ENCODE assay signal across 18 cellular contexts in the genomic region with DNA sequence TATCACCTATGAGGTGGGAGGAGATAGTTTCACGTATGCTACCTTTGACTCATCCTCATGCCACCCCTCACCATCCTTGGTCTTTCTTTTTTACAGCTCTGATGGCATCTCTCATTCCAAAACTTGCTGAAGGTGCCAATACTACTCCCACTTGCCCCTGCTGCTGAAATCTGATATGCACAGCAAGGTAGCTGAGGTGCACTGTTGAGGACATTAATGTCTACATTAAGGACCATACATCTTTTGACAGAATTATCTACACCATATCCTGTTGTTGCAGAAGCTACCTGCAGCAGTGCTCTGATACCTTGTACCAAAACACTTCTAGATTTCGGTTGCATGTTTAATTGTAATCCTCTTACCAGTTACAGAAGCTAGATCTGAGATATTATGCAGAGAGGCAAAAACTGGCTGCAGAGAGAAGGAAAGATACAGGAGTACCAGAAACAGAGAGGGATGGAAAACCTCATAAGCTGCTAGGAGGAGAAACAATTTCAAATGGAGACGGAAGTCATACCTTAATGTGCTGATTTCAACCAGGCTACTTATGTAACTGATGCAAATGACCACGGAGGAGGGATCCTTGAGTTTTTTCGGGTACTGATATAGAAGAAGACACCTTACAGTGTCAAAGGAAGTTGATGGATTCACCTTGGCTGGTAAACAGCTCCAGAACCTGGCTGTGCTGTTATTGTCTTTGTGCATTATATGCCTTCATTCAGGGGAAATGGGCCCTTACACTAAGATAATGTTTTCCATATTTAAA. TPM values are rescaled to one million over a fixed set of nuclear protein-coding genes. Genes with fewer than 3 reads are reported as not detected.
DNase-seq lines count a peak whose midpoint lies in the region; ATAC-seq, FAIRE-seq and TF ChIP-seq lines count a peak whose summit lies in the region.
"Had no signal": no experiment of that assay in that cellular context is flagged by ENCODE, and none has a peak within 500 bp of the region (broad histone marks: within the 10 kb centered on the region; RNA-seq: fewer than 3 reads in every experiment).

No MANE protein-coding gene starts in this region.

- CTCF ChIA-PET in activated CD8-positive, alpha-beta T cell treated with anti-CD3 and anti-CD28 coated beads, Interleukin-2, amount 10 ng/mL, durations not matched to agents 7 days and 5 days (lab: Charles Lee), result interaction anchor here (1.1 to 7.2 kb wide), 14 partner anchors 9 to 99 kb away, joined by 3 to 169 read pairs (median 8); a partner anchor contains a TSS

- H3K4me1 Mint-ChIP-seq in CD4-positive, CD25-positive, alpha-beta regulatory T cell, result peaks cover 42 to 91% (median 71%) of the 10 kb centered on the region in 4 donors
- peaks cover 86% of the 10 kb centered on the region for H3K4me1 Mint-ChIP-seq in activated CD8-positive, alpha-beta T cell treated with anti-CD3 and anti-CD28 coated beads, Interleukin-2, amount 10 ng/mL, durations not matched to agents 7 days and 5 days (ENCODE audit: low read depth)

- TF ChIP-seq POLR2A in GM12892 (IDR thresholded peaks at IDR 0.05; ENCODE audit: low read depth, low read length), result no peak

- POLR2A ChIA-PET in activated CD8-positive, alpha-beta T cell treated with anti-CD3 and anti-CD28 coated beads, Interleukin-2, amount 10 ng/mL, durations not matched to agents 7 days and 5 days (lab: Charles Lee), result interaction anchor here (0.7 to 7.4 kb wide), 12 partner anchors 10 to 97 kb away, joined by 3 to 215 read pairs (median 4); a partner anchor contains a TSS

- peak; percentile 55 to 62 for ATAC-seq in CD4-positive, CD25-positive, alpha-beta regulatory T cell (ENCODE audit: low read depth in 2 of 2)
- ATAC-seq in activated CD8-positive, alpha-beta T cell treated with anti-CD3 and anti-CD28 coated beads, Interleukin-2, amount 10 ng/mL, durations not matched to agents 7 days and 5 days, result no peak
- ATAC-seq in mucosa of descending colon, result peak; percentile 17
- ATAC-seq in GM18517 (IDR thresholded peaks at IDR 0.05; ENCODE audit: unreplicated experiment), result no peak
- no peak for ATAC-seq in GM21737 (IDR thresholded peaks at IDR 0.05; ENCODE audit: unreplicated experiment)
- ATAC-seq: heart right ventricle had no signal

- TF ChIP-seq CTCF in mucosa of descending colon (IDR thresholded peaks at IDR 0.05), result no peak

- H3K27ac ChIP-seq in CD4-positive, CD25-positive, alpha-beta regulatory T cell (ENCODE audit: insufficient read depth, low read length, poor library complexity, severe bottlenecking), result peak overlapping the region; percentile 93
- H3K27ac ChIP-seq: SK-N-MC, WERI-Rb-1 had no signal

- intact Hi-C loops in mucosa of descending colon (cut with DNase I, micrococcal nuclease), result no loop called here

- peak; percentile 68 for FAIRE-seq in GM12892 (lab: Jason Lieb, UNC)
- FAIRE-seq: G401.6 had no signal

- H3K27me3 ChIP-seq in CD4-positive, CD25-positive, alpha-beta regulatory T cell (ENCODE audit: control insufficient read depth, insufficient read depth, low read length), result no peaks in the 10 kb centered on the region
- H3K27me3 ChIP-seq: heart right ventricle, stomach had no signal

- H3K4me3 Mint-ChIP-seq in CD4-positive, CD25-positive, alpha-beta regulatory T cell, result peak overlapping the region; percentile 65 to 89 (median 83)
- peak overlapping the region; percentile 87 for H3K4me3 Mint-ChIP-seq in activated CD8-positive, alpha-beta T cell treated with anti-CD3 and anti-CD28 coated beads, Interleukin-2, amount 10 ng/mL, durations not matched to agents 7 days and 5 days

- peaks cover 93% of the 10 kb centered on the region for H3K4me1 ChIP-seq in CD4-positive, CD25-positive, alpha-beta regulatory T cell (ENCODE audit: control insufficient read depth, insufficient read depth, low read length, poor library complexity, severe bottlenecking)
- no peaks in the 10 kb centered on the region for H3K4me1 ChIP-seq in mucosa of descending colon (ENCODE audit: low read depth)
- H3K4me1 ChIP-seq: stomach had no signal

- H3K27me3 Mint-ChIP-seq in CD4-positive, CD25-positive, alpha-beta regulatory T cell, result no peaks in the 10 kb centered on the region
- H3K27me3 Mint-ChIP-seq in activated CD8-positive, alpha-beta T cell treated with anti-CD3 and anti-CD28 coated beads, Interleukin-2, amount 10 ng/mL, durations not matched to agents 7 days and 5 days (ENCODE audit: low read depth), result no peaks in the 10 kb centered on the region
- H3K27me3 Mint-ChIP-seq: progenitor cell of endocrine pancreas had no signal

- H3K9me3 ChIP-seq in CD4-positive, CD25-positive, alpha-beta regulatory T cell (ENCODE audit: control insufficient read depth in 2 of 2, low read length in 2 of 2), result no peaks in the 10 kb centered on the region
- no peaks in the 10 kb centered on the region for H3K9me3 ChIP-seq in mucosa of descending colon
- H3K9me3 ChIP-seq: heart right ventricle, stomach had no signal

- peak in 2 of 3 donors; percentile 65 to 77 for DNase-seq in CD4-positive, CD25-positive, alpha-beta regulatory T cell
- no peak for DNase-seq in GM12892 (ENCODE audit: insufficient read length)
- DNase-seq in activated CD8-positive, alpha-beta T cell treated with anti-CD3 and anti-CD28 coated beads, Interleukin-2, amount 10 ng/mL, durations not matched to agents 7 days and 5 days, result no peak
- DNase-seq in mucosa of descending colon, result no peak
- no peak for DNase-seq in NCI-H187 (lab: John Stamatoyannopoulos, UW)
- DNase-seq in NCI-H1092 (lab: John Stamatoyannopoulos, UW), result no peak
- DNase-seq: erythroblast, H7, heart right ventricle, NCI-H2171, stomach, WERI-Rb-1 had no signal

- H3K4me3 ChIP-seq in CD4-positive, CD25-positive, alpha-beta regulatory T cell (ENCODE audit: low read depth, low read length), result peak overlapping the region; percentile 74
- H3K4me3 ChIP-seq in mucosa of descending colon, result no peak overlapping the region
- H3K4me3 ChIP-seq: SK-N-MC, stomach had no signal

- no peaks in the 10 kb centered on the region for H3K36me3 ChIP-seq in CD4-positive, CD25-positive, alpha-beta regulatory T cell (ENCODE audit: control insufficient read depth, insufficient read depth, low read length)
- H3K36me3 ChIP-seq in mucosa of descending colon (ENCODE audit: low read depth), result no peaks in the 10 kb centered on the region
- H3K36me3 ChIP-seq: heart right ventricle, stomach, WERI-Rb-1 had no signal

- H3K9me3 Mint-ChIP-seq in CD4-positive, CD25-positive, alpha-beta regulatory T cell, result no peaks in the 10 kb centered on the region
- H3K9me3 Mint-ChIP-seq in activated CD8-positive, alpha-beta T cell treated with anti-CD3 and anti-CD28 coated beads, Interleukin-2, amount 10 ng/mL, durations not matched to agents 7 days and 5 days (ENCODE audit: insufficient read depth), result no peaks in the 10 kb centered on the region

- peak overlapping the region; percentile 86 to 98 (median 94) for H3K27ac Mint-ChIP-seq in CD4-positive, CD25-positive, alpha-beta regulatory T cell
- peak overlapping the region; percentile 99 for H3K27ac Mint-ChIP-seq in activated CD8-positive, alpha-beta T cell treated with anti-CD3 and anti-CD28 coated beads, Interleukin-2, amount 10 ng/mL, durations not matched to agents 7 days and 5 days
- H3K27ac Mint-ChIP-seq: progenitor cell of endocrine pancreas had no signal

- no peaks in the 10 kb centered on the region for H3K36me3 Mint-ChIP-seq in CD4-positive, CD25-positive, alpha-beta regulatory T cell
- H3K36me3 Mint-ChIP-seq in activated CD8-positive, alpha-beta T cell treated with anti-CD3 and anti-CD28 coated beads, Interleukin-2, amount 10 ng/mL, durations not matched to agents 7 days and 5 days (ENCODE audit: low read depth), result peaks cover 7% of the 10 kb centered on the region

RNA-seq across cellular contexts. Expression of a gene that starts 19.3 kb away (rescaled TPM):
- 946 TPM for total RNA-seq in CD4-positive, CD25-positive, alpha-beta regulatory T cell
- 1,000 to 10,000 TPM; 1,055 to 1,099 (median 1,073) TPM for polyA plus RNA-seq in CD4-positive, CD25-positive, alpha-beta regulatory T cell
- polyA plus RNA-seq in GM12892 (2012; ENCODE audit: missing spikeins), result 102 TPM
- total RNA-seq in activated CD8-positive, alpha-beta T cell treated with anti-CD3 and anti-CD28 coated beads, Interleukin-2, amount 10 ng/mL, durations not matched to agents 7 days and 5 days, result 100 to 1,000 TPM; 604 to 619 TPM
- total RNA-seq in mucosa of descending colon, result 10 to 100 TPM; 17.9 to 29.4 (median 18.0) TPM
- total RNA-seq: chondrocyte, H7, progenitor cell of endocrine pancreas had no signal

Comparison
In these comparisons a context has a peak if more than half of its experiments do, and no peak if none do; other contexts are left out.
1. ATAC-seq: peak in CD4-positive, CD25-positive, alpha-beta regulatory T cell (2 of 2) and mucosa of descending colon (single experiment); none in activated CD8-positive, alpha-beta T cell treated with anti-CD3 and anti-CD28 coated beads, Interleukin-2, amount 10 ng/mL, durations not matched to agents 7 days and 5 days (single experiment), GM18517 (single experiment) and GM21737 (single experiment).
2. DNase-seq: peak in CD4-positive, CD25-positive, alpha-beta regulatory T cell (2 of 3); none in GM12892 (single experiment), activated CD8-positive, alpha-beta T cell treated with anti-CD3 and anti-CD28 coated beads, Interleukin-2, amount 10 ng/mL, durations not matched to agents 7 days and 5 days (single experiment), mucosa of descending colon (0 of 3), NCI-H187 (0 of 2) and NCI-H1092 (single experiment).
3. RNA of a gene that starts 19.3 kb away (total RNA-seq): 946 TPM in CD4-positive, CD25-positive, alpha-beta regulatory T cell (single experiment) and 604 to 619 TPM in activated CD8-positive, alpha-beta T cell treated with anti-CD3 and anti-CD28 coated beads, Interleukin-2, amount 10 ng/mL, durations not matched to agents 7 days and 5 days; 17.9 to 29.4 TPM in mucosa of descending colon; every median in the first group is over 10 times any median in the second.